Comparison of ENCODE assay signal across 1 cellular context in the genomic region with DNA sequence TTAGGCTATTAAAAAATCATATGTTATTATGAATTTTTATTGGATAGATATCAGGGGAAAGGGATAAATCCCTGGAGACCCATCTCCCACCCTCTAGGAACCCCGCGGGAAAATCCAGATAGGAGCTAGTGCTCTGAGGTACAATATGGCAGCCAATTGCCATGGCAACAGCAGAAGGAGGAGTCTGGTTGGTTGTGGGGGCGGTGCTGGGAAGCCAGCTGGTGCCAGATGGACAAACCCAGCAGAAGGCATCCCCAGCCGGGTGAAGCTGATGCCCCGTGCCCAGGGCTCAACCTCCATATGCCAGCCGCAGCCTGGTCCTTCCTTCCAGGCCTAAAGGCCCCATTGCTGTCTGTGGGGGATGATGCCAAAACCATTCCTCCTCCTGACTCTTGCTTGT.
TF ChIP-seq lines count a peak whose summit lies in the region.

No MANE protein-coding gene starts in this region.

TF ChIP-seq in SK-N-SH, 30 proteins besides CTCF, POLR2A, EP300 and RAD21 (continued from another document):
- TF ChIP-seq, protein P1, sequence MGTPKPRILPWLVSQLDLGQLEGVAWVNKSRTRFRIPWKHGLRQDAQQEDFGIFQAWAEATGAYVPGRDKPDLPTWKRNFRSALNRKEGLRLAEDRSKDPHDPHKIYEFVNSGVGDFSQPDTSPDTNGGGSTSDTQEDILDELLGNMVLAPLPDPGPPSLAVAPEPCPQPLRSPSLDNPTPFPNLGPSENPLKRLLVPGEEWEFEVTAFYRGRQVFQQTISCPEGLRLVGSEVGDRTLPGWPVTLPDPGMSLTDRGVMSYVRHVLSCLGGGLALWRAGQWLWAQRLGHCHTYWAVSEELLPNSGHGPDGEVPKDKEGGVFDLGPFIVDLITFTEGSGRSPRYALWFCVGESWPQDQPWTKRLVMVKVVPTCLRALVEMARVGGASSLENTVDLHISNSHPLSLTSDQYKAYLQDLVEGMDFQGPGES (IDR thresholded peaks at IDR 0.05; ENCODE audit: low read depth, low read length): no peak
- TF ChIP-seq RXRA (IDR thresholded peaks at IDR 0.05; ENCODE audit: borderline replicate concordance, low read depth) (no peak), SMC3 (IDR thresholded peaks at IDR 0.05; ENCODE audit: low read depth, low read length) (no peak), FOSL2 (IDR thresholded peaks at IDR 0.05; ENCODE audit: borderline replicate concordance, low read depth) (no peak), EZH2phosphoT487 (IDR thresholded peaks at IDR 0.05; ENCODE audit: borderline replicate concordance, low read depth) (no peak)
